20 cellular contexts compared by ENCODE assay signal in genomic region chr6:33176906-33177305, GRCh38. TPM values are rescaled to one million over a fixed set of nuclear protein-coding genes. Genes with fewer than 3 reads are reported as not detected.
DNase-seq lines count a peak whose midpoint lies in the region; ATAC-seq, FAIRE-seq and TF ChIP-seq lines count a peak whose summit lies in the region.
"Had no signal": no experiment of that assay in that cellular context is flagged by ENCODE, and none has a peak within 500 bp of the region (broad histone marks: within the 10 kb centered on the region; RNA-seq: fewer than 3 reads in every experiment).

No MANE protein-coding gene starts in this region.

- H3K27me3 Mint-ChIP-seq in T-helper 17 cell = peaks cover 49% of the 10 kb centered on the region
- peaks cover 12% of the 10 kb centered on the region for H3K27me3 Mint-ChIP-seq in osteocyte (ENCODE audit: unreplicated experiment)
- H3K27me3 Mint-ChIP-seq in activated T-helper 2 cell treated with anti-CD3 and anti-CD28 coated beads, Interferon-gamma antibody, Interleukin-2, Interleukin-4, amounts not matched to agents 10 μg/mL and 5 μg/mL and 100 μg/mL, durations not matched to agents 14 hours and 24 hours and 36 hours (ENCODE audit: low read depth) = peaks cover 2% of the 10 kb centered on the region

- H3K9me3 Mint-ChIP-seq in osteocyte (ENCODE audit: unreplicated experiment) = no peaks in the 10 kb centered on the region
- no peaks in the 10 kb centered on the region for H3K9me3 Mint-ChIP-seq in activated T-helper 2 cell treated with anti-CD3 and anti-CD28 coated beads, Interferon-gamma antibody, Interleukin-2, Interleukin-4, amounts not matched to agents 10 μg/mL and 5 μg/mL and 100 μg/mL, durations not matched to agents 14 hours and 24 hours and 36 hours
- H3K9me3 Mint-ChIP-seq: CD4-positive, alpha-beta T cell; H9; IgD-negative memory B cell had no signal

- H3K36me3 ChIP-seq in BLaER1 = no peaks in the 10 kb centered on the region
- H3K36me3 ChIP-seq in kidney (ENCODE audit: control insufficient read depth in 1 of 2, insufficient read depth in 2 of 2, low read length in 2 of 2) = no peaks in the 10 kb centered on the region

- ATAC-seq in T-helper 17 cell (no peak), GM19397 (IDR thresholded peaks at IDR 0.05; ENCODE audit: unreplicated experiment) (no peak)
- ATAC-seq: HepG2 had no signal

- peaks cover 4% of the 10 kb centered on the region for H3K36me3 Mint-ChIP-seq in T-helper 17 cell (ENCODE audit: low read depth)
- no peaks in the 10 kb centered on the region for H3K36me3 Mint-ChIP-seq in osteocyte (ENCODE audit: unreplicated experiment)
- no peaks in the 10 kb centered on the region for H3K36me3 Mint-ChIP-seq in activated T-helper 2 cell treated with anti-CD3 and anti-CD28 coated beads, Interferon-gamma antibody, Interleukin-2, Interleukin-4, amounts not matched to agents 10 μg/mL and 5 μg/mL and 100 μg/mL, durations not matched to agents 14 hours and 24 hours and 36 hours (ENCODE audit: low read depth)

- peak overlapping the region; percentile 34 for H3K27ac Mint-ChIP-seq in T-helper 17 cell
- H3K27ac Mint-ChIP-seq in osteocyte (ENCODE audit: unreplicated experiment) = peak overlapping the region; percentile 83
- H3K27ac Mint-ChIP-seq in activated T-helper 2 cell treated with anti-CD3 and anti-CD28 coated beads, Interferon-gamma antibody, Interleukin-2, Interleukin-4, amounts not matched to agents 10 μg/mL and 5 μg/mL and 100 μg/mL, durations not matched to agents 14 hours and 24 hours and 36 hours = no peak overlapping the region
- H3K27ac Mint-ChIP-seq: B cell; CD4-positive, alpha-beta T cell; H9; IgD-negative memory B cell had no signal

- no peak for TF ChIP-seq CTCF in kidney (IDR thresholded peaks at IDR 0.05; ENCODE audit: borderline replicate concordance, extremely low read depth, insufficient read depth)
- no peak for TF ChIP-seq CTCF in osteocyte (IDR thresholded peaks at IDR 0.05)

- H3K4me1 ChIP-seq in BLaER1 (peaks cover 70% of the 10 kb centered on the region), kidney (ENCODE audit: control insufficient read depth in 1 of 2, insufficient read depth in 1 of 2, low read depth in 1 of 2, low read length in 2 of 2) (no peaks in the 10 kb centered on the region)

- H3K4me2 ChIP-seq in BLaER1 = peak overlapping the region; percentile 75

- intact Hi-C loops in kidney (cut with DNase I) = no loop called here
- intact Hi-C loops in activated T-helper 2 cell treated with anti-CD3 and anti-CD28 coated beads, Interferon-gamma antibody, Interleukin-2, Interleukin-4, amounts not matched to agents 10 μg/mL and 5 μg/mL and 100 μg/mL, durations not matched to agents 14 hours and 24 hours and 36 hours (cut with micrococcal nuclease) = no loop called here

- H3K27ac ChIP-seq in BLaER1 = peak overlapping the region; percentile 61; the same call in 1 of the 2 replicates
- no peak overlapping the region for H3K27ac ChIP-seq in kidney (ENCODE audit: low read depth in 2 of 2, low read length in 2 of 2)
- H3K27ac ChIP-seq: C4-2B had no signal

- H4K20me1 ChIP-seq in BLaER1 = no peaks in the 10 kb centered on the region

- DNase-seq in T-helper 17 cell (no peak), kidney (peak; percentile 9), osteocyte (ENCODE audit: extremely low spot score, unreplicated experiment) (no peak), A172 (ENCODE audit: low spot score) (no peak)
- DNase-seq in activated T-helper 2 cell treated with anti-CD3 and anti-CD28 coated beads, Interferon-gamma antibody, Interleukin-2, Interleukin-4, amounts not matched to agents 10 μg/mL and 5 μg/mL and 100 μg/mL, durations not matched to agents 14 hours and 24 hours and 36 hours (ENCODE audit: low spot score) = no peak
- DNase-seq: 8988T; CD4-positive, alpha-beta T cell; DMS153; DMS79; GDM1; H9 had no signal

- H3K4me1 Mint-ChIP-seq in T-helper 17 cell (peaks cover 9% of the 10 kb centered on the region), osteocyte (ENCODE audit: unreplicated experiment) (peaks cover 27% of the 10 kb centered on the region)
- H3K4me1 Mint-ChIP-seq in activated T-helper 2 cell treated with anti-CD3 and anti-CD28 coated beads, Interferon-gamma antibody, Interleukin-2, Interleukin-4, amounts not matched to agents 10 μg/mL and 5 μg/mL and 100 μg/mL, durations not matched to agents 14 hours and 24 hours and 36 hours (ENCODE audit: low read depth) = no peaks in the 10 kb centered on the region
- H3K4me1 Mint-ChIP-seq: B cell had no signal

- no peaks in the 10 kb centered on the region for H3K27me3 ChIP-seq in BLaER1

- no peaks in the 10 kb centered on the region for H3K9me3 ChIP-seq in BLaER1
- no peaks in the 10 kb centered on the region for H3K9me3 ChIP-seq in T-helper 17 cell (ENCODE audit: control insufficient read depth, low read length, poor library complexity, severe bottlenecking)
- no peaks in the 10 kb centered on the region for H3K9me3 ChIP-seq in kidney (ENCODE audit: control insufficient read depth in 1 of 2, low read length in 2 of 2)

- no peak overlapping the region for H3K9ac ChIP-seq in BLaER1
- no peak overlapping the region for H3K9ac ChIP-seq in kidney (ENCODE audit: low read length in 2 of 2)

- H3K4me3 ChIP-seq in BLaER1 (no peak overlapping the region), kidney (ENCODE audit: low read length in 2 of 2) (no peak overlapping the region)

- H3K4me3 Mint-ChIP-seq in T-helper 17 cell = no peak overlapping the region
- H3K4me3 Mint-ChIP-seq in osteocyte (ENCODE audit: unreplicated experiment) = no peak overlapping the region
- no peak overlapping the region for H3K4me3 Mint-ChIP-seq in activated T-helper 2 cell treated with anti-CD3 and anti-CD28 coated beads, Interferon-gamma antibody, Interleukin-2, Interleukin-4, amounts not matched to agents 10 μg/mL and 5 μg/mL and 100 μg/mL, durations not matched to agents 14 hours and 24 hours and 36 hours (ENCODE audit: low read depth)
- H3K4me3 Mint-ChIP-seq: B cell; CD4-positive, alpha-beta T cell; H9; IgD-negative memory B cell had no signal

- no peak for FAIRE-seq in kidney (lab: Jason Lieb, UNC)
- FAIRE-seq: GM12892, GM18507, H1, HepG2 had no signal

RNA-seq across cellular contexts. Expression of gene COL11A2, which starts 15.4 kb away (rescaled TPM):
- total RNA-seq in T-helper 17 cell = under 1 TPM; 0.52 to 0.89 TPM
- total RNA-seq in kidney = 0.85 TPM
- polyA plus RNA-seq in kidney (ENCODE audit: insufficient read depth, low read depth, low replicate concordance) = 2.3 TPM
- total RNA-seq in osteocyte = 2.7 and 3.3 TPM in 2 replicates
- 0.34 and 0.37 TPM in 2 replicates for total RNA-seq in activated T-helper 2 cell treated with anti-CD3 and anti-CD28 coated beads, Interferon-gamma antibody, Interleukin-2, Interleukin-4, amounts not matched to agents 10 μg/mL and 5 μg/mL and 100 μg/mL, durations not matched to agents 14 hours and 24 hours and 36 hours
- total RNA-seq in A172 (2014; rRNA removed; shearing (Covaris generic)) = 0.79 and 1.7 TPM in 2 replicates
- polyA plus RNA-seq: IgD-negative memory B cell had no signal

RNA-seq across cellular contexts. Expression of gene RXRB, which starts 23.6 kb away (rescaled TPM):
- total RNA-seq in T-helper 17 cell = 10 to 100 TPM; 51.0 to 64.4 TPM
- 52.2 TPM for total RNA-seq in kidney
- 35.7 TPM for polyA plus RNA-seq in kidney (ENCODE audit: insufficient read depth, low read depth, low replicate concordance)
- total RNA-seq in osteocyte = 53.1 and 58.3 TPM in 2 replicates
- 47.8 and 50.0 TPM in 2 replicates for total RNA-seq in activated T-helper 2 cell treated with anti-CD3 and anti-CD28 coated beads, Interferon-gamma antibody, Interleukin-2, Interleukin-4, amounts not matched to agents 10 μg/mL and 5 μg/mL and 100 μg/mL, durations not matched to agents 14 hours and 24 hours and 36 hours
- 14.1 and 20.4 TPM in 2 replicates for total RNA-seq in A172 (2014; rRNA removed; shearing (Covaris generic))

RNA-seq across cellular contexts. Expression of gene SLC39A7, which starts 23.8 kb away (rescaled TPM):
- 10 to 100 TPM; 22.4 to 25.8 TPM for total RNA-seq in T-helper 17 cell
- total RNA-seq in kidney = 83.3 TPM
- polyA plus RNA-seq in kidney (ENCODE audit: insufficient read depth, low read depth, low replicate concordance) = 118 TPM
- total RNA-seq in osteocyte = 201 and 209 TPM in 2 replicates
- 63.8 and 69.6 TPM in 2 replicates for total RNA-seq in activated T-helper 2 cell treated with anti-CD3 and anti-CD28 coated beads, Interferon-gamma antibody, Interleukin-2, Interleukin-4, amounts not matched to agents 10 μg/mL and 5 μg/mL and 100 μg/mL, durations not matched to agents 14 hours and 24 hours and 36 hours
- 77.7 and 120 TPM in 2 replicates for total RNA-seq in A172 (2014; rRNA removed; shearing (Covaris generic))

RNA-seq across cellular contexts. Expression of gene HSD17B8, which starts 27.5 kb away (rescaled TPM):
- total RNA-seq in T-helper 17 cell = 10 to 100 TPM in 1 of 2 donors, 1 to 10 TPM in 1; 7.6 to 11.9 TPM
- total RNA-seq in kidney = 26.6 TPM
- polyA plus RNA-seq in kidney (ENCODE audit: insufficient read depth, low read depth, low replicate concordance) = 83.0 TPM
- 2.4 and 3.5 TPM in 2 replicates for total RNA-seq in osteocyte
- 14.7 and 18.2 TPM in 2 replicates for total RNA-seq in activated T-helper 2 cell treated with anti-CD3 and anti-CD28 coated beads, Interferon-gamma antibody, Interleukin-2, Interleukin-4, amounts not matched to agents 10 μg/mL and 5 μg/mL and 100 μg/mL, durations not matched to agents 14 hours and 24 hours and 36 hours
- total RNA-seq in A172 (2014; rRNA removed; shearing (Covaris generic)) = 0.19 TPM in 1 of 2 replicates, not detected in the other

RNA-seq across cellular contexts. Expression of gene RING1, which starts 31.4 kb away (rescaled TPM):
- total RNA-seq in T-helper 17 cell (10 to 100 TPM; 27.9 to 28.2 TPM), kidney (47.2 TPM), osteocyte (56.6 and 58.8 TPM in 2 replicates)
- polyA plus RNA-seq in kidney (ENCODE audit: insufficient read depth, low read depth, low replicate concordance) = 48.6 TPM
- total RNA-seq in activated T-helper 2 cell treated with anti-CD3 and anti-CD28 coated beads, Interferon-gamma antibody, Interleukin-2, Interleukin-4, amounts not matched to agents 10 μg/mL and 5 μg/mL and 100 μg/mL, durations not matched to agents 14 hours and 24 hours and 36 hours = 46.0 and 46.1 TPM in 2 replicates
- total RNA-seq in A172 (2014; rRNA removed; shearing (Covaris generic)) = 16.2 and 19.7 TPM in 2 replicates
